In genomic region chr4:38243385-38244053, GRCh38 we compare ENCODE assay signal across 1 cellular context.
TF ChIP-seq lines count a peak whose summit lies in the region.

No MANE protein-coding gene starts in this region.

TF ChIP-seq in K562, 482 proteins besides CTCF, POLR2A, EP300 and RAD21 (continued from another document and continues in another):
- TF ChIP-seq, protein P1, sequence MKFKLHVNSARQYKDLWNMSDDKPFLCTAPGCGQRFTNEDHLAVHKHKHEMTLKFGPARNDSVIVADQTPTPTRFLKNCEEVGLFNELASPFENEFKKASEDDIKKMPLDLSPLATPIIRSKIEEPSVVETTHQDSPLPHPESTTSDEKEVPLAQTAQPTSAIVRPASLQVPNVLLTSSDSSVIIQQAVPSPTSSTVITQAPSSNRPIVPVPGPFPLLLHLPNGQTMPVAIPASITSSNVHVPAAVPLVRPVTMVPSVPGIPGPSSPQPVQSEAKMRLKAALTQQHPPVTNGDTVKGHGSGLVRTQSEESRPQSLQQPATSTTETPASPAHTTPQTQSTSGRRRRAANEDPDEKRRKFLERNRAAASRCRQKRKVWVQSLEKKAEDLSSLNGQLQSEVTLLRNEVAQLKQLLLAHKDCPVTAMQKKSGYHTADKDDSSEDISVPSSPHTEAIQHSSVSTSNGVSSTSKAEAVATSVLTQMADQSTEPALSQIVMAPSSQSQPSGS (CRISPR knock-in tag; IDR thresholded peaks at IDR 0.05), result no peak
- TF ChIP-seq, protein P2, sequence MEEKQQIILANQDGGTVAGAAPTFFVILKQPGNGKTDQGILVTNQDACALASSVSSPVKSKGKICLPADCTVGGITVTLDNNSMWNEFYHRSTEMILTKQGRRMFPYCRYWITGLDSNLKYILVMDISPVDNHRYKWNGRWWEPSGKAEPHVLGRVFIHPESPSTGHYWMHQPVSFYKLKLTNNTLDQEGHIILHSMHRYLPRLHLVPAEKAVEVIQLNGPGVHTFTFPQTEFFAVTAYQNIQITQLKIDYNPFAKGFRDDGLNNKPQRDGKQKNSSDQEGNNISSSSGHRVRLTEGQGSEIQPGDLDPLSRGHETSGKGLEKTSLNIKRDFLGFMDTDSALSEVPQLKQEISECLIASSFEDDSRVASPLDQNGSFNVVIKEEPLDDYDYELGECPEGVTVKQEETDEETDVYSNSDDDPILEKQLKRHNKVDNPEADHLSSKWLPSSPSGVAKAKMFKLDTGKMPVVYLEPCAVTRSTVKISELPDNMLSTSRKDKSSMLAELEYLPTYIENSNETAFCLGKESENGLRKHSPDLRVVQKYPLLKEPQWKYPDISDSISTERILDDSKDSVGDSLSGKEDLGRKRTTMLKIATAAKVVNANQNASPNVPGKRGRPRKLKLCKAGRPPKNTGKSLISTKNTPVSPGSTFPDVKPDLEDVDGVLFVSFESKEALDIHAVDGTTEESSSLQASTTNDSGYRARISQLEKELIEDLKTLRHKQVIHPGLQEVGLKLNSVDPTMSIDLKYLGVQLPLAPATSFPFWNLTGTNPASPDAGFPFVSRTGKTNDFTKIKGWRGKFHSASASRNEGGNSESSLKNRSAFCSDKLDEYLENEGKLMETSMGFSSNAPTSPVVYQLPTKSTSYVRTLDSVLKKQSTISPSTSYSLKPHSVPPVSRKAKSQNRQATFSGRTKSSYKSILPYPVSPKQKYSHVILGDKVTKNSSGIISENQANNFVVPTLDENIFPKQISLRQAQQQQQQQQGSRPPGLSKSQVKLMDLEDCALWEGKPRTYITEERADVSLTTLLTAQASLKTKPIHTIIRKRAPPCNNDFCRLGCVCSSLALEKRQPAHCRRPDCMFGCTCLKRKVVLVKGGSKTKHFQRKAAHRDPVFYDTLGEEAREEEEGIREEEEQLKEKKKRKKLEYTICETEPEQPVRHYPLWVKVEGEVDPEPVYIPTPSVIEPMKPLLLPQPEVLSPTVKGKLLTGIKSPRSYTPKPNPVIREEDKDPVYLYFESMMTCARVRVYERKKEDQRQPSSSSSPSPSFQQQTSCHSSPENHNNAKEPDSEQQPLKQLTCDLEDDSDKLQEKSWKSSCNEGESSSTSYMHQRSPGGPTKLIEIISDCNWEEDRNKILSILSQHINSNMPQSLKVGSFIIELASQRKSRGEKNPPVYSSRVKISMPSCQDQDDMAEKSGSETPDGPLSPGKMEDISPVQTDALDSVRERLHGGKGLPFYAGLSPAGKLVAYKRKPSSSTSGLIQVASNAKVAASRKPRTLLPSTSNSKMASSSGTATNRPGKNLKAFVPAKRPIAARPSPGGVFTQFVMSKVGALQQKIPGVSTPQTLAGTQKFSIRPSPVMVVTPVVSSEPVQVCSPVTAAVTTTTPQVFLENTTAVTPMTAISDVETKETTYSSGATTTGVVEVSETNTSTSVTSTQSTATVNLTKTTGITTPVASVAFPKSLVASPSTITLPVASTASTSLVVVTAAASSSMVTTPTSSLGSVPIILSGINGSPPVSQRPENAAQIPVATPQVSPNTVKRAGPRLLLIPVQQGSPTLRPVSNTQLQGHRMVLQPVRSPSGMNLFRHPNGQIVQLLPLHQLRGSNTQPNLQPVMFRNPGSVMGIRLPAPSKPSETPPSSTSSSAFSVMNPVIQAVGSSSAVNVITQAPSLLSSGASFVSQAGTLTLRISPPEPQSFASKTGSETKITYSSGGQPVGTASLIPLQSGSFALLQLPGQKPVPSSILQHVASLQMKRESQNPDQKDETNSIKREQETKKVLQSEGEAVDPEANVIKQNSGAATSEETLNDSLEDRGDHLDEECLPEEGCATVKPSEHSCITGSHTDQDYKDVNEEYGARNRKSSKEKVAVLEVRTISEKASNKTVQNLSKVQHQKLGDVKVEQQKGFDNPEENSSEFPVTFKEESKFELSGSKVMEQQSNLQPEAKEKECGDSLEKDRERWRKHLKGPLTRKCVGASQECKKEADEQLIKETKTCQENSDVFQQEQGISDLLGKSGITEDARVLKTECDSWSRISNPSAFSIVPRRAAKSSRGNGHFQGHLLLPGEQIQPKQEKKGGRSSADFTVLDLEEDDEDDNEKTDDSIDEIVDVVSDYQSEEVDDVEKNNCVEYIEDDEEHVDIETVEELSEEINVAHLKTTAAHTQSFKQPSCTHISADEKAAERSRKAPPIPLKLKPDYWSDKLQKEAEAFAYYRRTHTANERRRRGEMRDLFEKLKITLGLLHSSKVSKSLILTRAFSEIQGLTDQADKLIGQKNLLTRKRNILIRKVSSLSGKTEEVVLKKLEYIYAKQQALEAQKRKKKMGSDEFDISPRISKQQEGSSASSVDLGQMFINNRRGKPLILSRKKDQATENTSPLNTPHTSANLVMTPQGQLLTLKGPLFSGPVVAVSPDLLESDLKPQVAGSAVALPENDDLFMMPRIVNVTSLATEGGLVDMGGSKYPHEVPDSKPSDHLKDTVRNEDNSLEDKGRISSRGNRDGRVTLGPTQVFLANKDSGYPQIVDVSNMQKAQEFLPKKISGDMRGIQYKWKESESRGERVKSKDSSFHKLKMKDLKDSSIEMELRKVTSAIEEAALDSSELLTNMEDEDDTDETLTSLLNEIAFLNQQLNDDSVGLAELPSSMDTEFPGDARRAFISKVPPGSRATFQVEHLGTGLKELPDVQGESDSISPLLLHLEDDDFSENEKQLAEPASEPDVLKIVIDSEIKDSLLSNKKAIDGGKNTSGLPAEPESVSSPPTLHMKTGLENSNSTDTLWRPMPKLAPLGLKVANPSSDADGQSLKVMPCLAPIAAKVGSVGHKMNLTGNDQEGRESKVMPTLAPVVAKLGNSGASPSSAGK (IDR thresholded peaks at IDR 0.05), result no peak
- TF ChIP-seq HOXB6 (CRISPR knock-in tag; IDR thresholded peaks at IDR 0.05; ENCODE audit: borderline replicate concordance) (no peak), YBX1 (IDR thresholded peaks at IDR 0.05) (no peak), ZNF785 (CRISPR knock-in tag; IDR thresholded peaks at IDR 0.05) (no peak), ASH1L (IDR thresholded peaks at IDR 0.05; ENCODE audit: borderline replicate concordance, low read depth, partially characterized antibody) (peak; percentile 46), E2F4 (CRISPR knock-in tag; IDR thresholded peaks at IDR 0.05; ENCODE audit: low read depth) (no peak), CBX3 (IDR thresholded peaks at IDR 0.05; ENCODE audit: borderline replicate concordance in 1 of 2, low read length in 2 of 2) (peak in 1 of 2 experiments; percentile 70; a peak in 1 of 3 replicates), KAT7 (CRISPR knock-in tag; IDR thresholded peaks at IDR 0.05; ENCODE audit: borderline replicate concordance) (no peak), NFE2 (IDR thresholded peaks at IDR 0.05; ENCODE audit: low read depth) (no peak), POLR2G (IDR thresholded peaks at IDR 0.05; ENCODE audit: low read depth, low read length) (0 out of 2 replicates have a peak, but pooled peaks have one; percentile 34), SUPT5H (IDR thresholded peaks at IDR 0.05) (peak; percentile 61; the same call in 1 of the 2 replicates), GATAD2A (IDR thresholded peaks at IDR 0.05) (peak; percentile 9; the same call in 1 of the 2 replicates), MCM3 (IDR thresholded peaks at IDR 0.05) (peak; percentile 45; the same call in 1 of the 2 replicates), ZNF717 (CRISPR knock-in tag; IDR thresholded peaks at IDR 0.05) (no peak), SPI1 (IDR thresholded peaks at IDR 0.05; ENCODE audit: borderline replicate concordance, low read depth, low read length) (no peak), CBX1 (IDR thresholded peaks at IDR 0.05; ENCODE audit: low read depth) (peak; percentile 93), NCOR1 (IDR thresholded peaks at IDR 0.05) (peak; percentile 22; the same call in 1 of the 2 replicates), ZNF175 (CRISPR knock-in tag; IDR thresholded peaks at IDR 0.05; ENCODE audit: low read depth) (no peak), HNRNPH1 (optimal IDR thresholded peaks at IDR 0.05; ENCODE audit: low read depth, low read length) (no peak), PHF21A (IDR thresholded peaks at IDR 0.05; ENCODE audit: borderline replicate concordance, low read depth) (peak; percentile 56; the same call in 1 of the 2 replicates), CSDE1 (IDR thresholded peaks at IDR 0.05) (peak; percentile 27 to 80; a peak in 2 of 4 replicates), CEBPB (tag; IDR thresholded peaks at IDR 0.05) (no peak), EHMT2 (IDR thresholded peaks at IDR 0.05) (peak; percentile 54; the same call in 1 of the 2 replicates), NR3C1 (CRISPR knock-in tag; IDR thresholded peaks at IDR 0.05) (no peak), SREBF1 (IDR thresholded peaks at IDR 0.05; ENCODE audit: borderline replicate concordance, low read depth, low read length) (no peak)
- TF ChIP-seq, protein P3, sequence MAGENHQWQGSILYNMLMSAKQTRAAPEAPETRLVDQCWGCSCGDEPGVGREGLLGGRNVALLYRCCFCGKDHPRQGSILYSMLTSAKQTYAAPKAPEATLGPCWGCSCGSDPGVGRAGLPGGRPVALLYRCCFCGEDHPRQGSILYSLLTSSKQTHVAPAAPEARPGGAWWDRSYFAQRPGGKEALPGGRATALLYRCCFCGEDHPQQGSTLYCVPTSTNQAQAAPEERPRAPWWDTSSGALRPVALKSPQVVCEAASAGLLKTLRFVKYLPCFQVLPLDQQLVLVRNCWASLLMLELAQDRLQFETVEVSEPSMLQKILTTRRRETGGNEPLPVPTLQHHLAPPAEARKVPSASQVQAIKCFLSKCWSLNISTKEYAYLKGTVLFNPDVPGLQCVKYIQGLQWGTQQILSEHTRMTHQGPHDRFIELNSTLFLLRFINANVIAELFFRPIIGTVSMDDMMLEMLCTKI (IDR thresholded peaks at IDR 0.05; ENCODE audit: partially characterized antibody), result no peak
- TF ChIP-seq, protein P4, sequence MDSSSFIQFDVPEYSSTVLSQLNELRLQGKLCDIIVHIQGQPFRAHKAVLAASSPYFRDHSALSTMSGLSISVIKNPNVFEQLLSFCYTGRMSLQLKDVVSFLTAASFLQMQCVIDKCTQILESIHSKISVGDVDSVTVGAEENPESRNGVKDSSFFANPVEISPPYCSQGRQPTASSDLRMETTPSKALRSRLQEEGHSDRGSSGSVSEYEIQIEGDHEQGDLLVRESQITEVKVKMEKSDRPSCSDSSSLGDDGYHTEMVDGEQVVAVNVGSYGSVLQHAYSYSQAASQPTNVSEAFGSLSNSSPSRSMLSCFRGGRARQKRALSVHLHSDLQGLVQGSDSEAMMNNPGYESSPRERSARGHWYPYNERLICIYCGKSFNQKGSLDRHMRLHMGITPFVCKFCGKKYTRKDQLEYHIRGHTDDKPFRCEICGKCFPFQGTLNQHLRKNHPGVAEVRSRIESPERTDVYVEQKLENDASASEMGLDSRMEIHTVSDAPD (CRISPR knock-in tag; IDR thresholded peaks at IDR 0.05), result no peak
- TF ChIP-seq, protein P5, sequence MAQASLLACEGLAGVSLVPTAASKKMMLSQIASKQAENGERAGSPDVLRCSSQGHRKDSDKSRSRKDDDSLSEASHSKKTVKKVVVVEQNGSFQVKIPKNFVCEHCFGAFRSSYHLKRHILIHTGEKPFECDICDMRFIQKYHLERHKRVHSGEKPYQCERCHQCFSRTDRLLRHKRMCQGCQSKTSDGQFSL (CRISPR knock-in tag; IDR thresholded peaks at IDR 0.05), result peak; percentile 51; the same call in 1 of the 2 replicates
- TF ChIP-seq, protein P5 (tag; IDR thresholded peaks at IDR 0.05), result no peak
- TF ChIP-seq, protein P6, sequence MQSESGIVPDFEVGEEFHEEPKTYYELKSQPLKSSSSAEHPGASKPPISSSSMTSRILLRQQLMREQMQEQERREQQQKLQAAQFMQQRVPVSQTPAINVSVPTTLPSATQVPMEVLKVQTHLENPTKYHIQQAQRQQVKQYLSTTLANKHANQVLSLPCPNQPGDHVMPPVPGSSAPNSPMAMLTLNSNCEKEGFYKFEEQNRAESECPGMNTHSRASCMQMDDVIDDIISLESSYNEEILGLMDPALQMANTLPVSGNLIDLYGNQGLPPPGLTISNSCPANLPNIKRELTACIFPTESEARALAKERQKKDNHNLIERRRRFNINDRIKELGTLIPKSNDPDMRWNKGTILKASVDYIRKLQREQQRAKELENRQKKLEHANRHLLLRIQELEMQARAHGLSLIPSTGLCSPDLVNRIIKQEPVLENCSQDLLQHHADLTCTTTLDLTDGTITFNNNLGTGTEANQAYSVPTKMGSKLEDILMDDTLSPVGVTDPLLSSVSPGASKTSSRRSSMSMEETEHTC (IDR thresholded peaks at IDR 0.05), result no peak
- TF ChIP-seq, protein P7, sequence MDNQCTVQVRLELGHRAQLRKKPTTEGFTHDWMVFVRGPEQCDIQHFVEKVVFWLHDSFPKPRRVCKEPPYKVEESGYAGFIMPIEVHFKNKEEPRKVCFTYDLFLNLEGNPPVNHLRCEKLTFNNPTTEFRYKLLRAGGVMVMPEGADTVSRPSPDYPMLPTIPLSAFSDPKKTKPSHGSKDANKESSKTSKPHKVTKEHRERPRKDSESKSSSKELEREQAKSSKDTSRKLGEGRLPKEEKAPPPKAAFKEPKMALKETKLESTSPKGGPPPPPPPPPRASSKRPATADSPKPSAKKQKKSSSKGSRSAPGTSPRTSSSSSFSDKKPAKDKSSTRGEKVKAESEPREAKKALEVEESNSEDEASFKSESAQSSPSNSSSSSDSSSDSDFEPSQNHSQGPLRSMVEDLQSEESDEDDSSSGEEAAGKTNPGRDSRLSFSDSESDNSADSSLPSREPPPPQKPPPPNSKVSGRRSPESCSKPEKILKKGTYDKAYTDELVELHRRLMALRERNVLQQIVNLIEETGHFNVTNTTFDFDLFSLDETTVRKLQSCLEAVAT (IDR thresholded peaks at IDR 0.05), result peak; percentile 90 to 91
- TF ChIP-seq, protein P8, sequence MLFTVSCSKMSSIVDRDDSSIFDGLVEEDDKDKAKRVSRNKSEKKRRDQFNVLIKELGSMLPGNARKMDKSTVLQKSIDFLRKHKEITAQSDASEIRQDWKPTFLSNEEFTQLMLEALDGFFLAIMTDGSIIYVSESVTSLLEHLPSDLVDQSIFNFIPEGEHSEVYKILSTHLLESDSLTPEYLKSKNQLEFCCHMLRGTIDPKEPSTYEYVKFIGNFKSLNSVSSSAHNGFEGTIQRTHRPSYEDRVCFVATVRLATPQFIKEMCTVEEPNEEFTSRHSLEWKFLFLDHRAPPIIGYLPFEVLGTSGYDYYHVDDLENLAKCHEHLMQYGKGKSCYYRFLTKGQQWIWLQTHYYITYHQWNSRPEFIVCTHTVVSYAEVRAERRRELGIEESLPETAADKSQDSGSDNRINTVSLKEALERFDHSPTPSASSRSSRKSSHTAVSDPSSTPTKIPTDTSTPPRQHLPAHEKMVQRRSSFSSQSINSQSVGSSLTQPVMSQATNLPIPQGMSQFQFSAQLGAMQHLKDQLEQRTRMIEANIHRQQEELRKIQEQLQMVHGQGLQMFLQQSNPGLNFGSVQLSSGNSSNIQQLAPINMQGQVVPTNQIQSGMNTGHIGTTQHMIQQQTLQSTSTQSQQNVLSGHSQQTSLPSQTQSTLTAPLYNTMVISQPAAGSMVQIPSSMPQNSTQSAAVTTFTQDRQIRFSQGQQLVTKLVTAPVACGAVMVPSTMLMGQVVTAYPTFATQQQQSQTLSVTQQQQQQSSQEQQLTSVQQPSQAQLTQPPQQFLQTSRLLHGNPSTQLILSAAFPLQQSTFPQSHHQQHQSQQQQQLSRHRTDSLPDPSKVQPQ (CRISPR knock-in tag; IDR thresholded peaks at IDR 0.05; ENCODE audit: borderline replicate concordance), result no peak
